In the genomic region with DNA sequence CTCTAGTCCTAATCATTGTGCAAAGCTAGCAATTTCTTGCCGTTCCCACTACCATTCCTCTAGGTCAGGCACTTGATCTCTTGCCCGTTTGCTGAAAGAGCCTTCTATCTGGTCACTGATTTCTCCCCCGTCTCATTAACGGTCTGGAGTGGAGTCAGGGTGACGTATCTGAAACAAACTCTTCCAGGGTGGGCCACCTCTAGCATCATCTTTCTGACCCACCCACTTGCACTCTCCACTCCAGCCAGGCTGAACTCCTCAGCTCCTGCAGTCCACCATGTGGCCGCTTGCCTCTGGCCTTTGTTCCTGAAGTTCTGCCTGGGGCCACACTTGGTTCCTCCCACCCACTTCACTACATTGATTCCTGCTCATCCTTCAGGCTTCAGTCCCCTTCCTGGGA, we compare ENCODE assay signal across 21 cellular contexts. TPM values are rescaled to one million over a fixed set of nuclear protein-coding genes. Genes with fewer than 3 reads are reported as not detected.
DNase-seq lines count a peak whose midpoint lies in the region; ATAC-seq, FAIRE-seq and TF ChIP-seq lines count a peak whose summit lies in the region.
"Had no signal": no experiment of that assay in that cellular context is flagged by ENCODE, and none has a peak within 500 bp of the region (broad histone marks: within the 10 kb centered on the region; RNA-seq: fewer than 3 reads in every experiment).

No MANE protein-coding gene starts in this region.

- DNase-seq in activated CD8-positive, alpha-beta T cell treated with anti-CD3 and anti-CD28 coated beads for 36 hours = no peak
- no peak for DNase-seq in activated CD8-positive, alpha-beta T cell treated with anti-CD3 and anti-CD28 coated beads, Interleukin-2, amount 10 ng/mL, durations not matched to agents 7 days and 5 days
- DNase-seq in GM12891 (ENCODE audit: insufficient read length, low spot score) (no peak), sciatic nerve (ENCODE audit: low spot score) (no peak), prostate gland (ENCODE audit: low spot score) (no peak), NCI-H524 (lab: John Stamatoyannopoulos, UW) (no peak), pons (ENCODE audit: low spot score) (no peak)
- DNase-seq in activated naive CD8-positive, alpha-beta T cell treated with anti-CD3 and anti-CD28 coated beads, Interleukin-2, amount 10 ng/mL, durations not matched to agents 7 days and 5 days = no peak
- DNase-seq: anterior cingulate cortex; heart right ventricle; IMR-90; NCI-H1048; NCI-H748 treated with DMSO at 0.1 percent for 48 hours; stimulated activated CD4-positive, alpha-beta T cell treated with anti-CD3 and anti-CD28 coated beads, Interleukin-15, amount 100 ng/mL, for 24 hours; stimulated activated naive CD8-positive, alpha-beta T cell treated with anti-CD3 and anti-CD28 coated beads, Interleukin-15, Interleukin-2, amounts not matched to agents 100 U/mL and 50 U/mL, for 24 hours; T1000 had no signal

- H3K4me3 ChIP-seq in prostate gland = no peak overlapping the region
- H3K4me3 ChIP-seq: A549, heart right ventricle, lung, SJSA1 had no signal

- H3K4me3 Mint-ChIP-seq in activated CD8-positive, alpha-beta T cell treated with anti-CD3 and anti-CD28 coated beads for 36 hours = no peak overlapping the region
- no peak overlapping the region for H3K4me3 Mint-ChIP-seq in activated CD8-positive, alpha-beta T cell treated with anti-CD3 and anti-CD28 coated beads, Interleukin-2, amount 10 ng/mL, durations not matched to agents 7 days and 5 days
- H3K4me3 Mint-ChIP-seq in activated naive CD8-positive, alpha-beta T cell treated with anti-CD3 and anti-CD28 coated beads, Interleukin-2, amount 10 ng/mL, durations not matched to agents 7 days and 5 days = no peak overlapping the region

- POLR2A ChIA-PET in activated CD8-positive, alpha-beta T cell treated with anti-CD3 and anti-CD28 coated beads for 36 hours (lab: Charles Lee) = interaction anchor here (0.8 to 0.9 kb wide), 2 partner anchors 9 to 111 kb away, joined by 3 read pairs; no protein-coding TSS in a partner anchor
- POLR2A ChIA-PET in activated CD8-positive, alpha-beta T cell treated with anti-CD3 and anti-CD28 coated beads, Interleukin-2, amount 10 ng/mL, durations not matched to agents 7 days and 5 days (lab: Charles Lee) = no interaction called here
- POLR2A ChIA-PET in activated naive CD8-positive, alpha-beta T cell treated with anti-CD3 and anti-CD28 coated beads, Interleukin-2, amount 10 ng/mL, durations not matched to agents 7 days and 5 days (lab: Charles Lee) = no interaction called here

- peaks cover 82% of the 10 kb centered on the region for H3K4me1 Mint-ChIP-seq in activated CD8-positive, alpha-beta T cell treated with anti-CD3 and anti-CD28 coated beads for 36 hours (ENCODE audit: low read depth)
- peaks cover 89% of the 10 kb centered on the region for H3K4me1 Mint-ChIP-seq in activated CD8-positive, alpha-beta T cell treated with anti-CD3 and anti-CD28 coated beads, Interleukin-2, amount 10 ng/mL, durations not matched to agents 7 days and 5 days (ENCODE audit: low read depth)
- H3K4me1 Mint-ChIP-seq in activated naive CD8-positive, alpha-beta T cell treated with anti-CD3 and anti-CD28 coated beads, Interleukin-2, amount 10 ng/mL, durations not matched to agents 7 days and 5 days = peaks cover 74% of the 10 kb centered on the region

- WGBS in prostate gland = 91% methylated on average over 6 of the region's 6 CpGs

- no peak for TF ChIP-seq CTCF in activated CD8-positive, alpha-beta T cell treated with anti-CD3 and anti-CD28 coated beads for 36 hours (IDR thresholded peaks at IDR 0.05)
- TF ChIP-seq CTCF in prostate gland (IDR thresholded peaks at IDR 0.05) = no peak

- H3K36me3 ChIP-seq in prostate gland = no peaks in the 10 kb centered on the region
- H3K36me3 ChIP-seq: heart right ventricle, SJSA1 had no signal

- H3K27me3 ChIP-seq in prostate gland (replicated peaks; ENCODE audit: insufficient read depth) = no peaks in the 10 kb centered on the region
- H3K27me3 ChIP-seq: heart right ventricle, SJSA1 had no signal

- no peaks in the 10 kb centered on the region for H3K27me3 Mint-ChIP-seq in activated CD8-positive, alpha-beta T cell treated with anti-CD3 and anti-CD28 coated beads for 36 hours
- no peaks in the 10 kb centered on the region for H3K27me3 Mint-ChIP-seq in activated CD8-positive, alpha-beta T cell treated with anti-CD3 and anti-CD28 coated beads, Interleukin-2, amount 10 ng/mL, durations not matched to agents 7 days and 5 days (ENCODE audit: low read depth)
- no peaks in the 10 kb centered on the region for H3K27me3 Mint-ChIP-seq in activated naive CD8-positive, alpha-beta T cell treated with anti-CD3 and anti-CD28 coated beads, Interleukin-2, amount 10 ng/mL, durations not matched to agents 7 days and 5 days

- no peaks in the 10 kb centered on the region for H3K9me3 Mint-ChIP-seq in activated CD8-positive, alpha-beta T cell treated with anti-CD3 and anti-CD28 coated beads for 36 hours
- H3K9me3 Mint-ChIP-seq in activated CD8-positive, alpha-beta T cell treated with anti-CD3 and anti-CD28 coated beads, Interleukin-2, amount 10 ng/mL, durations not matched to agents 7 days and 5 days (ENCODE audit: insufficient read depth) = no peaks in the 10 kb centered on the region
- H3K9me3 Mint-ChIP-seq in activated naive CD8-positive, alpha-beta T cell treated with anti-CD3 and anti-CD28 coated beads, Interleukin-2, amount 10 ng/mL, durations not matched to agents 7 days and 5 days = no peaks in the 10 kb centered on the region
- H3K9me3 Mint-ChIP-seq: activated T-helper 1 cell treated with anti-CD3 and anti-CD28 coated beads, Interleukin-12 subunit alpha, Interleukin-12 subunit beta, Interleukin-2, Interleukin-4 antibody, amounts not matched to agents 30 ng/mL and 10 ng/mL and 1 ng/mL, durations not matched to agents 14 hours and 24 hours and 36 hours had no signal

- no peaks in the 10 kb centered on the region for H3K4me1 ChIP-seq in prostate gland (replicated peaks)
- H3K4me1 ChIP-seq: A549 had no signal

- TF ChIP-seq POLR2A in GM12891 (IDR thresholded peaks at IDR 0.05; ENCODE audit: low read depth, low read length) = no peak
- TF ChIP-seq POLR2A in prostate gland (IDR thresholded peaks at IDR 0.05) = no peak

- FAIRE-seq in GM12891 (lab: Jason Lieb, UNC) = peak; percentile 5
- FAIRE-seq: A549, urothelium cell line had no signal

- no peak overlapping the region for H3K27ac ChIP-seq in prostate gland
- H3K27ac ChIP-seq: A549, SJSA1 had no signal

- H3K9me3 ChIP-seq in prostate gland = no peaks in the 10 kb centered on the region
- H3K9me3 ChIP-seq: A549, heart right ventricle, SJSA1 had no signal

- peak overlapping the region; percentile 18 for H3K27ac Mint-ChIP-seq in activated CD8-positive, alpha-beta T cell treated with anti-CD3 and anti-CD28 coated beads for 36 hours
- no peak overlapping the region for H3K27ac Mint-ChIP-seq in activated CD8-positive, alpha-beta T cell treated with anti-CD3 and anti-CD28 coated beads, Interleukin-2, amount 10 ng/mL, durations not matched to agents 7 days and 5 days
- H3K27ac Mint-ChIP-seq in activated naive CD8-positive, alpha-beta T cell treated with anti-CD3 and anti-CD28 coated beads, Interleukin-2, amount 10 ng/mL, durations not matched to agents 7 days and 5 days = peak overlapping the region; percentile 36
- H3K27ac Mint-ChIP-seq: activated T-helper 1 cell treated with anti-CD3 and anti-CD28 coated beads, Interleukin-12 subunit alpha, Interleukin-12 subunit beta, Interleukin-2, Interleukin-4 antibody, amounts not matched to agents 30 ng/mL and 10 ng/mL and 1 ng/mL, durations not matched to agents 14 hours and 24 hours and 36 hours had no signal

- intact Hi-C loops in activated CD8-positive, alpha-beta T cell treated with anti-CD3 and anti-CD28 coated beads for 36 hours (cut with micrococcal nuclease) = no loop called here
- intact Hi-C loops in sciatic nerve (cut with DNase I) (no loop called here), prostate gland (cut with DNase I) (no loop called here)

- no peak for ATAC-seq in activated CD8-positive, alpha-beta T cell treated with anti-CD3 and anti-CD28 coated beads for 36 hours
- ATAC-seq in activated CD8-positive, alpha-beta T cell treated with anti-CD3 and anti-CD28 coated beads, Interleukin-2, amount 10 ng/mL, durations not matched to agents 7 days and 5 days = no peak
- ATAC-seq in activated naive CD8-positive, alpha-beta T cell treated with anti-CD3 and anti-CD28 coated beads, Interleukin-2, amount 10 ng/mL, durations not matched to agents 7 days and 5 days (ENCODE audit: low read depth) = no peak
- peak; percentile 54 for ATAC-seq in sciatic nerve
- ATAC-seq: A549; heart right ventricle; stimulated activated naive CD8-positive, alpha-beta T cell treated with anti-CD3 and anti-CD28 coated beads, Interleukin-15, Interleukin-2, amounts not matched to agents 100 U/mL and 50 U/mL, for 24 hours had no signal

- H3K36me3 Mint-ChIP-seq in activated CD8-positive, alpha-beta T cell treated with anti-CD3 and anti-CD28 coated beads for 36 hours (ENCODE audit: low read depth) = peaks cover 71% of the 10 kb centered on the region
- H3K36me3 Mint-ChIP-seq in activated CD8-positive, alpha-beta T cell treated with anti-CD3 and anti-CD28 coated beads, Interleukin-2, amount 10 ng/mL, durations not matched to agents 7 days and 5 days (ENCODE audit: low read depth) = peaks cover 79% of the 10 kb centered on the region
- peaks cover 46% of the 10 kb centered on the region for H3K36me3 Mint-ChIP-seq in activated naive CD8-positive, alpha-beta T cell treated with anti-CD3 and anti-CD28 coated beads, Interleukin-2, amount 10 ng/mL, durations not matched to agents 7 days and 5 days

- CTCF ChIA-PET in activated CD8-positive, alpha-beta T cell treated with anti-CD3 and anti-CD28 coated beads for 36 hours (lab: Charles Lee) = interaction anchor here (1.4 to 2.0 kb wide), 2 partner anchors 8 to 9 kb away, joined by 4 to 9 read pairs; no protein-coding TSS in a partner anchor
- CTCF ChIA-PET in activated CD8-positive, alpha-beta T cell treated with anti-CD3 and anti-CD28 coated beads, Interleukin-2, amount 10 ng/mL, durations not matched to agents 7 days and 5 days (lab: Charles Lee) = interaction anchor here (8.7 kb wide), 1 partner anchor 12 kb away, joined by 84 read pairs; the partner anchor contains the start of gene BCL2

TF ChIP-seq in GM12891, 5 proteins besides CTCF, POLR2A, EP300 and RAD21:
- TF ChIP-seq POU2F2 (IDR thresholded peaks at IDR 0.05; ENCODE audit: low read depth, low read length) = no peak
- no peak for TF ChIP-seq SPI1 (IDR thresholded peaks at IDR 0.05; ENCODE audit: low read depth, low read length)
- no peak for TF ChIP-seq PAX5 (IDR thresholded peaks at IDR 0.05; ENCODE audit: insufficient read depth, low read length, severe bottlenecking)
- TF ChIP-seq TAF1 (IDR thresholded peaks at IDR 0.05; ENCODE audit: low read depth, low read length) = no peak

RNA-seq across cellular contexts. Expression of gene BCL2, which starts 13.3 kb away (rescaled TPM):
- 100 to 1,000 TPM; 104 to 107 TPM for total RNA-seq in activated CD8-positive, alpha-beta T cell treated with anti-CD3 and anti-CD28 coated beads for 36 hours
- total RNA-seq in activated CD8-positive, alpha-beta T cell treated with anti-CD3 and anti-CD28 coated beads, Interleukin-2, amount 10 ng/mL, durations not matched to agents 7 days and 5 days = 100 to 1,000 TPM; 140 TPM
- 25.4 TPM for polyA plus RNA-seq in GM12891 (2012; ENCODE audit: low read depth, missing spikeins)
- total RNA-seq in activated naive CD8-positive, alpha-beta T cell treated with anti-CD3 and anti-CD28 coated beads, Interleukin-2, amount 10 ng/mL, durations not matched to agents 7 days and 5 days = 100 to 1,000 TPM; 121 to 128 TPM
- total RNA-seq in sciatic nerve = 47.3 TPM
- 10 to 100 TPM; 14.8 to 38.4 TPM for total RNA-seq in prostate gland
